ENCODE assay signal across 15 cellular contexts in genomic region chr17:50195196-50195865, GRCh38. TPM values are rescaled to one million over a fixed set of nuclear protein-coding genes. Genes with fewer than 3 reads are reported as not detected.
DNase-seq lines count a peak whose midpoint lies in the region; ATAC-seq, FAIRE-seq and TF ChIP-seq lines count a peak whose summit lies in the region.
"Had no signal": no experiment of that assay in that cellular context is flagged by ENCODE, and none has a peak within 500 bp of the region (broad histone marks: within the 10 kb centered on the region; RNA-seq: fewer than 3 reads in every experiment).

No MANE protein-coding gene starts in this region.

- H3K79me2 ChIP-seq in smooth muscle cell (ENCODE audit: low read depth) = peaks cover 76% of the 10 kb centered on the region

- H3F3A ChIP-seq in smooth muscle cell (ENCODE audit: low read depth) = peaks cover 90% of the 10 kb centered on the region

- peak overlapping the region; percentile 99 for H3K4me2 ChIP-seq in smooth muscle cell

- no peak for DNase-seq in GM12864 (ENCODE audit: low read depth)
- DNase-seq in T-helper 17 cell = no peak
- no peak for DNase-seq in foreskin keratinocyte
- no peak for DNase-seq in smooth muscle cell (lab: John Stamatoyannopoulos, UW; ENCODE audit: unreplicated experiment)
- DNase-seq in stimulated activated CD4-positive, alpha-beta T cell treated with anti-CD3 and anti-CD28 coated beads, Interleukin-2, amount 100 ng/mL, for 48 hours = no peak
- no peak for DNase-seq in WTC11 (ENCODE audit: low spot score)
- DNase-seq in activated naive CD4-positive, alpha-beta T cell treated with anti-CD3 and anti-CD28 coated beads, Interleukin-2, amount 50 U/mL, for 72 hours (ENCODE audit: low spot score in 2 of 2) = no peak
- no peak for DNase-seq in GM12892 (ENCODE audit: insufficient read length)
- DNase-seq: activated T-cell treated with anti-CD3 and anti-CD28 coated beads for 4 hours; dermis blood vessel endothelial cell; hippocampal formation; NCI-H2107; stimulated activated CD4-positive, alpha-beta T cell treated with anti-CD3 and anti-CD28 coated beads, Interleukin-15, amount 100 ng/mL, for 24 hours had no signal

- H3K27me3 Mint-ChIP-seq in T-helper 17 cell = peaks cover 19% of the 10 kb centered on the region
- H3K27me3 Mint-ChIP-seq in WTC11 (ENCODE audit: low read depth) = peaks cover 5% of the 10 kb centered on the region

- H3K9me3 ChIP-seq in T-helper 17 cell (ENCODE audit: control insufficient read depth, low read length, poor library complexity, severe bottlenecking) (no peaks in the 10 kb centered on the region), smooth muscle cell (replicated peaks; ENCODE audit: low read depth) (no peaks in the 10 kb centered on the region)

- TF ChIP-seq CTCF in GM12864 (IDR thresholded peaks at IDR 0.05; ENCODE audit: low read depth, low read length, missing control alignments) = peak; percentile 26
- TF ChIP-seq CTCF in foreskin keratinocyte (conservative IDR thresholded peaks at IDR 0.05) = peak; percentile 18
- TF ChIP-seq CTCF in smooth muscle cell (IDR thresholded peaks at IDR 0.05; ENCODE audit: borderline replicate concordance, insufficient read depth, poor library complexity, severe bottlenecking) = peak; percentile 29
- TF ChIP-seq CTCF in WTC11 (IDR thresholded peaks at IDR 0.05) = no peak

- no peak overlapping the region for H2AFZ ChIP-seq in smooth muscle cell (ENCODE audit: low read depth)

- peaks cover 5% of the 10 kb centered on the region for H3K4me1 ChIP-seq in foreskin keratinocyte
- H3K4me1 ChIP-seq in smooth muscle cell (ENCODE audit: low read depth) = peaks cover 10% of the 10 kb centered on the region

- H3K4me1 Mint-ChIP-seq in T-helper 17 cell (peaks cover 9% of the 10 kb centered on the region), WTC11 (0 out of 2 replicates have a peak, but pooled peaks cover 2% of the 10 kb centered on the region)

- peaks cover 100% of the 10 kb centered on the region for H4K20me1 ChIP-seq in smooth muscle cell (ENCODE audit: low read depth)

- H3K36me3 Mint-ChIP-seq in T-helper 17 cell (ENCODE audit: low read depth) = no peaks in the 10 kb centered on the region
- H3K36me3 Mint-ChIP-seq in WTC11 = no peaks in the 10 kb centered on the region; the same call in 1 of the 2 replicates
- H3K36me3 Mint-ChIP-seq in activated naive CD4-positive, alpha-beta T cell treated with anti-CD3 and anti-CD28 coated beads, Interleukin-2, amount 50 U/mL, for 72 hours = no peaks in the 10 kb centered on the region

- H3K27ac Mint-ChIP-seq in T-helper 17 cell (peak overlapping the region; percentile 90), WTC11 (no peak overlapping the region)
- no peak overlapping the region for H3K27ac Mint-ChIP-seq in activated naive CD4-positive, alpha-beta T cell treated with anti-CD3 and anti-CD28 coated beads, Interleukin-2, amount 50 U/mL, for 72 hours

- no peak for FAIRE-seq in GM12892 (lab: Jason Lieb, UNC)
- FAIRE-seq: TTC549 had no signal

- peaks cover 28% of the 10 kb centered on the region for H3K36me3 ChIP-seq in smooth muscle cell (ENCODE audit: low read depth)

- no peak overlapping the region for H3K4me3 Mint-ChIP-seq in T-helper 17 cell
- H3K4me3 Mint-ChIP-seq in WTC11 = no peak overlapping the region

- POLR2A ChIA-PET in WTC11 (lab: Charles Lee) = no interaction called here

- H3K27me3 ChIP-seq in foreskin keratinocyte (no peaks in the 10 kb centered on the region), smooth muscle cell (ENCODE audit: low read depth) (no peaks in the 10 kb centered on the region)

- H3K4me3 ChIP-seq in GM12864 (ENCODE audit: low read depth, low read length) = no peak overlapping the region
- H3K4me3 ChIP-seq in smooth muscle cell = peak overlapping the region; percentile 89

- H3K9me3 Mint-ChIP-seq in WTC11 = no peaks in the 10 kb centered on the region
- H3K9me3 Mint-ChIP-seq in activated naive CD4-positive, alpha-beta T cell treated with anti-CD3 and anti-CD28 coated beads, Interleukin-2, amount 50 U/mL, for 72 hours = no peaks in the 10 kb centered on the region

- ATAC-seq in T-helper 17 cell (no peak), foreskin keratinocyte (no peak), WTC11 (no peak)
- ATAC-seq in activated naive CD4-positive, alpha-beta T cell treated with anti-CD3 and anti-CD28 coated beads, Interleukin-2, amount 50 U/mL, for 72 hours = no peak
- ATAC-seq: Panc1 had no signal

- H3K27ac ChIP-seq in foreskin keratinocyte = no peak overlapping the region
- peak overlapping the region; percentile 99 for H3K27ac ChIP-seq in smooth muscle cell (ENCODE audit: low read depth)

- H3K9ac ChIP-seq in smooth muscle cell (ENCODE audit: low read depth) = peak overlapping the region; percentile 7

- CTCF ChIA-PET in WTC11 (lab: Charles Lee) = interaction anchor here (1.0 to 1.8 kb wide), 2 partner anchors 23 to 26 kb away, joined by 4 read pairs; no protein-coding TSS in a partner anchor

- 79% methylated on average over 12 of the region's 12 CpGs for WGBS in smooth muscle cell (ENCODE audit: low lambda C conversion rate)

- TF ChIP-seq POLR2A in GM12892 (IDR thresholded peaks at IDR 0.05; ENCODE audit: low read depth, low read length) = no peak

TF ChIP-seq in WTC11, 78 proteins besides CTCF, POLR2A, EP300 and RAD21 (continues in another document):
- no peak for TF ChIP-seq PREB (CRISPR knock-in tag; IDR thresholded peaks at IDR 0.05; ENCODE audit: borderline replicate concordance)
- TF ChIP-seq ZNF671 (CRISPR knock-in tag; IDR thresholded peaks at IDR 0.05) = no peak
- no peak for TF ChIP-seq ATF3 (CRISPR knock-in tag; conservative IDR thresholded peaks at IDR 0.05)
- no peak for TF ChIP-seq NR1H2 (CRISPR knock-in tag; IDR thresholded peaks at IDR 0.05)
- no peak for TF ChIP-seq FOXP1 (CRISPR knock-in tag; IDR thresholded peaks at IDR 0.05; ENCODE audit: borderline replicate concordance)
- TF ChIP-seq TEAD1 (CRISPR knock-in tag; IDR thresholded peaks at IDR 0.05) = no peak
- TF ChIP-seq STAT6 (CRISPR knock-in tag; conservative IDR thresholded peaks at IDR 0.05; ENCODE audit: low read depth) = no peak
- no peak for TF ChIP-seq FOXK1 (CRISPR knock-in tag; IDR thresholded peaks at IDR 0.05)

RNA-seq across cellular contexts. Expression of gene COL1A1, which starts 6.1 kb away (rescaled TPM):
- total RNA-seq in T-helper 17 cell = 10 to 100 TPM; 15.4 to 16.6 TPM
- 3.5 and 4.7 TPM in 2 replicates for total RNA-seq in foreskin keratinocyte
- 2.2 and 2.7 TPM in 2 replicates for polyA plus RNA-seq in foreskin keratinocyte
- total RNA-seq in smooth muscle cell = 3,848 and 4,141 TPM in 2 replicates
- polyA plus RNA-seq in smooth muscle cell = 18,306 and 25,649 TPM in 2 replicates
- total RNA-seq in WTC11 (2021) = 46.1 to 52.1 TPM (median 50.4 TPM) in 3 replicates
- total RNA-seq in activated naive CD4-positive, alpha-beta T cell treated with anti-CD3 and anti-CD28 coated beads, Interleukin-2, amount 50 U/mL, for 72 hours = 1 to 10 TPM in 1 of 2 donors, under 1 TPM in 1; 0.48 to 3.0 TPM
- polyA plus RNA-seq in GM12892 (2012; ENCODE audit: missing spikeins) = 4.8 TPM

RNA-seq across cellular contexts. Expression of gene SGCA, which starts 29.5 kb away (rescaled TPM):
- total RNA-seq in T-helper 17 cell (not detected), foreskin keratinocyte (not detected in 2 replicates), smooth muscle cell (0.99 TPM in 1 of 2 replicates, not detected in the other), WTC11 (2021) (0.39 to 1.0 TPM in 2 of 3 replicates, not detected in the other)
- polyA plus RNA-seq in foreskin keratinocyte (not detected in 2 replicates), smooth muscle cell (1.4 and 2.1 TPM in 2 replicates)
- under 1 TPM; 0.31 to 0.41 TPM for total RNA-seq in activated naive CD4-positive, alpha-beta T cell treated with anti-CD3 and anti-CD28 coated beads, Interleukin-2, amount 50 U/mL, for 72 hours
- 0.68 TPM for polyA plus RNA-seq in GM12892 (2012; ENCODE audit: missing spikeins)
- total RNA-seq: dermis blood vessel endothelial cell had no signal

RNA-seq across cellular contexts. Expression of gene PPP1R9B, which starts 44.9 kb away (rescaled TPM):
- total RNA-seq in T-helper 17 cell (100 to 1,000 TPM in 1 of 2 donors, 10 to 100 TPM in 1; 82.9 to 111 TPM), foreskin keratinocyte (32.9 and 36.0 TPM in 2 replicates), smooth muscle cell (20.8 and 21.8 TPM in 2 replicates), WTC11 (2021) (20.4 to 21.7 TPM (median 20.6 TPM) in 3 replicates)
- polyA plus RNA-seq in foreskin keratinocyte (21.2 and 21.5 TPM in 2 replicates), smooth muscle cell (6.7 and 10.2 TPM in 2 replicates)
- total RNA-seq in activated naive CD4-positive, alpha-beta T cell treated with anti-CD3 and anti-CD28 coated beads, Interleukin-2, amount 50 U/mL, for 72 hours = 100 to 1,000 TPM in 1 of 2 donors, 10 to 100 TPM in 1; 74.4 to 112 TPM
- 32.1 TPM for polyA plus RNA-seq in GM12892 (2012; ENCODE audit: missing spikeins)

Comparison
In these comparisons a context has a peak if more than half of its experiments do, and no peak if none do; other contexts are left out.
1. RNA of gene COL1A1, which starts 6.1 kb away (total RNA-seq): 3,848 to 4,141 TPM in smooth muscle cell; 46.1 to 52.1 TPM in WTC11, 15.4 to 16.6 TPM in T-helper 17 cell, 3.5 to 4.7 TPM in foreskin keratinocyte and 0.48 to 3.0 TPM in activated naive CD4-positive, alpha-beta T cell treated with anti-CD3 and anti-CD28 coated beads, Interleukin-2, amount 50 U/mL, for 72 hours; every median in the first group is over 10 times any median in the second.